Comparison of ENCODE assay signal across 8 cellular contexts in the genomic region with DNA sequence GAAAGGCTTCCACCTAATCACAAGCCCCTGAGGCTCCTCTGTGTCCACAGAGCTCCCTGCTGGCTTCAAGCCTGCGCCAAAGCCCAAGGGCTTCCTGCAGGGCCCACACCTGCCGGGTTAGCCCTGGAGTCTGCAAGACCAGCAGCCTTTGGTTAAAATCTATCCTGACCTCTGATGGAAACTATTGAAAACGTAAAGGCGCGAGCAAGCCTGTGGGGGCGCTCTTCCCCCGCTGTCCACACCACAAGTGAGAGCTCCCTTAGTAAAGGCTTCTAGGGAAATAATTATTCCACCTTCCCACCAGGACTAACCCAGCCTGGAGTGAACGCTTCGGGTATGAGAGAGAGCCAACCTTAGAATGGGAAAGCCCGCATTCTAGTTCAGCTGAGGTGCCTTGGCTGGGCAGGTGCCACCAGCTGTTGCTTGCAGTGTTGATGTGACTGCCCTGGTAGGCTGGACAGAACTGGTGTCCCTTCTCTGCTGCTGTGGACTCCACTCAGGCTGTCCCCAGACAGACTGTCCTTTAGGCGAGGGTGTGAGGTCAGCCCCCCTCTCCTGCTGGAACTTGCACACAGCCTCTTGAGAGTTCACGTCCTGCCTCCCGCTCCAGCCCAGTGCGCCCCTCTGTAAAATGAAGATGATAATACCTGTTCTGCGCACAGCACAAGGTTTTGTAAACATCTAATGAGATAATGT.
DNase-seq lines count a peak whose midpoint lies in the region; ATAC-seq and TF ChIP-seq lines count a peak whose summit lies in the region.

No MANE protein-coding gene starts in this region.

- CTCF ChIA-PET in T-cell (lab: Charles Lee) = interaction anchor here in 1 of 2 donors (0.6 to 1.2 kb wide), 2 partner anchors 185 to 410 kb away, joined by 3 read pairs; no protein-coding TSS in a partner anchor

- H3K9me3 Mint-ChIP-seq in T-cell = no peaks in the 10 kb centered on the region
- H3K9me3 Mint-ChIP-seq in stimulated activated naive B cell treated with anti-CD40 and anti-IgM and Interleukin-4, amounts not matched to agents 10 μg/mL and 1 μg/mL and 100 μg/mL, for 72 hours = peaks cover 0 to 1% of the 10 kb centered on the region in 2 donors

- no peaks in the 10 kb centered on the region for H3K27me3 ChIP-seq in right atrium auricular region
- no peaks in the 10 kb centered on the region for H3K27me3 ChIP-seq in aorta (ENCODE audit: control insufficient read depth in 1 of 2, insufficient read depth in 2 of 2, low read length in 1 of 2)
- H3K27me3 ChIP-seq in SJCRH30 = no peaks in the 10 kb centered on the region

- H3K27me3 Mint-ChIP-seq in T-cell = no peaks in the 10 kb centered on the region
- no peaks in the 10 kb centered on the region for H3K27me3 Mint-ChIP-seq in stimulated activated naive B cell treated with anti-CD40 and anti-IgM and Interleukin-4, amounts not matched to agents 10 μg/mL and 1 μg/mL and 100 μg/mL, for 72 hours

- POLR2A ChIA-PET in T-cell (lab: Charles Lee) = interaction anchor here in 1 of 2 donors (0.6 to 0.8 kb wide), 2 partner anchors 25 to 388 kb away, joined by 3 to 4 read pairs; no protein-coding TSS in a partner anchor

- H3K36me3 Mint-ChIP-seq in T-cell = peaks cover 30% of the 10 kb centered on the region
- peaks cover 8 to 20% of the 10 kb centered on the region in 2 donors for H3K36me3 Mint-ChIP-seq in stimulated activated naive B cell treated with anti-CD40 and anti-IgM and Interleukin-4, amounts not matched to agents 10 μg/mL and 1 μg/mL and 100 μg/mL, for 72 hours

- H3K27ac ChIP-seq in right atrium auricular region (peak overlapping the region; percentile 4 to 48), aorta (ENCODE audit: low read depth in 1 of 2, low read length in 2 of 2) (no peak overlapping the region), SJCRH30 (no peak overlapping the region)

- H3K4me3 Mint-ChIP-seq in T-cell = peak overlapping the region in 1 of 3 donors; percentile 46
- peak overlapping the region in 1 of 2 donors; percentile 6 for H3K4me3 Mint-ChIP-seq in stimulated activated naive B cell treated with anti-CD40 and anti-IgM and Interleukin-4, amounts not matched to agents 10 μg/mL and 1 μg/mL and 100 μg/mL, for 72 hours

- H3K4me3 ChIP-seq in right atrium auricular region = no peak overlapping the region
- H3K4me3 ChIP-seq in aorta (ENCODE audit: low read length in 2 of 2) = no peak overlapping the region
- no peak overlapping the region for H3K4me3 ChIP-seq in SJCRH30

- peaks cover 0 to 28% of the 10 kb centered on the region in 2 donors for H3K4me1 ChIP-seq in right atrium auricular region
- no peaks in the 10 kb centered on the region for H3K4me1 ChIP-seq in aorta (ENCODE audit: control insufficient read depth in 1 of 2, insufficient read depth in 2 of 2, low read length in 2 of 2)
- H3K4me1 ChIP-seq in SJCRH30 = no peaks in the 10 kb centered on the region

- TF ChIP-seq CTCF in right atrium auricular region (IDR thresholded peaks at IDR 0.05) = peak; percentile 33 to 74
- TF ChIP-seq CTCF in omental fat pad (IDR thresholded peaks at IDR 0.05) = no peak

- ATAC-seq in Right ventricle myocardium inferior = peak; percentile 24
- no peak for ATAC-seq in T-cell (replicated peaks in 1 of 4)
- ATAC-seq in stimulated activated naive B cell treated with anti-CD40 and anti-IgM and Interleukin-4, amounts not matched to agents 10 μg/mL and 1 μg/mL and 100 μg/mL, for 72 hours (replicated peaks) = no peak
- no peak for ATAC-seq in aorta (ENCODE audit: low FRiP score)
- ATAC-seq in omental fat pad (ENCODE audit: low FRiP score) = no peak

- peak overlapping the region; percentile 92 to 93 for H3K27ac Mint-ChIP-seq in T-cell
- H3K27ac Mint-ChIP-seq in stimulated activated naive B cell treated with anti-CD40 and anti-IgM and Interleukin-4, amounts not matched to agents 10 μg/mL and 1 μg/mL and 100 μg/mL, for 72 hours = peak overlapping the region; percentile 31

- intact Hi-C loops in Right ventricle myocardium inferior (cut with DNase I) = no loop called here
- intact Hi-C loops in cardiac septum (cut with DNase I) = no loop called here
- intact Hi-C loops in aorta (cut with DNase I) = no loop called here

- peaks cover 50 to 65% (median 60%) of the 10 kb centered on the region in 3 donors for H3K4me1 Mint-ChIP-seq in T-cell
- H3K4me1 Mint-ChIP-seq in stimulated activated naive B cell treated with anti-CD40 and anti-IgM and Interleukin-4, amounts not matched to agents 10 μg/mL and 1 μg/mL and 100 μg/mL, for 72 hours = peaks cover 43 to 76% of the 10 kb centered on the region in 2 donors

- WGBS in aorta, 2 donors = 65 to 71% methylated on average over 15 of the region's 15 CpGs

- H3K36me3 ChIP-seq in right atrium auricular region (no peaks in the 10 kb centered on the region), aorta (ENCODE audit: control insufficient read depth in 1 of 2, insufficient read depth in 2 of 2, low read length in 1 of 2) (no peaks in the 10 kb centered on the region), SJCRH30 (0 out of 2 replicates have a peak, but pooled peaks cover 3% of the 10 kb centered on the region)

- no peak for DNase-seq in Right ventricle myocardium inferior (ENCODE audit: missing footprints)
- DNase-seq in cardiac septum (ENCODE audit: low spot score) = no peak
- no peak for DNase-seq in T-cell
- no peak for DNase-seq in right atrium auricular region (ENCODE audit: low spot score)
- DNase-seq in stimulated activated naive B cell treated with anti-CD40 and anti-IgM and Interleukin-4, amounts not matched to agents 10 μg/mL and 1 μg/mL and 100 μg/mL, for 72 hours = no peak
- no peak for DNase-seq in aorta
- DNase-seq in omental fat pad (ENCODE audit: low spot score) = no peak
- no peak for DNase-seq in SJCRH30

- no peaks in the 10 kb centered on the region for H3K9me3 ChIP-seq in right atrium auricular region
- no peaks in the 10 kb centered on the region for H3K9me3 ChIP-seq in aorta (ENCODE audit: control insufficient read depth, low read length)
- H3K9me3 ChIP-seq in SJCRH30 (replicated peaks) = no peaks in the 10 kb centered on the region

Comparison
In these comparisons a context has a peak if more than half of its experiments do, and no peak if none do; other contexts are left out.
1. H3K27ac ChIP-seq: peak in right atrium auricular region (2 of 2); none in aorta (0 of 2) and SJCRH30 (single experiment).
2. CTCF ChIP-seq: peak in right atrium auricular region (2 of 2); none in omental fat pad (0 of 3).